9 cellular contexts compared by ENCODE assay signal in genomic region chrX:11664211-11664888, GRCh38. TPM values are rescaled to one million over a fixed set of nuclear protein-coding genes. Genes with fewer than 3 reads are reported as not detected.
DNase-seq lines count a peak whose midpoint lies in the region; ATAC-seq lines count a peak whose summit lies in the region.
"Had no signal": no experiment of that assay in that cellular context is flagged by ENCODE, and none has a peak within 500 bp of the region (broad histone marks: within the 10 kb centered on the region; RNA-seq: fewer than 3 reads in every experiment).

No MANE protein-coding gene starts in this region.

- no peak overlapping the region for H3K27ac Mint-ChIP-seq in activated naive CD4-positive, alpha-beta T cell treated with anti-CD3 and anti-CD28 coated beads for 36 hours

- peaks cover 56% of the 10 kb centered on the region for H3K27me3 Mint-ChIP-seq in activated naive CD4-positive, alpha-beta T cell treated with anti-CD3 and anti-CD28 coated beads for 36 hours (ENCODE audit: low read depth)

- H3K9me3 ChIP-seq in mesenchymal stem cell (ENCODE audit: control insufficient read depth, low read length), result no peaks in the 10 kb centered on the region

- H3K23ac ChIP-seq in mesenchymal stem cell (ENCODE audit: low read length in 2 of 2), result peak overlapping the region in 1 of 2 experiments; percentile 72

- peaks cover 5% of the 10 kb centered on the region for H3K4me1 ChIP-seq in mesenchymal stem cell (ENCODE audit: control insufficient read depth, insufficient read depth, low read depth, low read length)

- H3K4me3 ChIP-seq in mesenchymal stem cell (ENCODE audit: insufficient read depth in 1 of 2, low read depth in 1 of 2, low read length in 2 of 2), result peak overlapping the region; percentile 66 to 81

- ATAC-seq in GM19395 (IDR thresholded peaks at IDR 0.05; ENCODE audit: unreplicated experiment) (no peak), GM21367 (IDR thresholded peaks at IDR 0.05; ENCODE audit: unreplicated experiment) (no peak)

- H3K27ac ChIP-seq in mesenchymal stem cell (ENCODE audit: low read length, poor library complexity, severe bottlenecking), result no peak overlapping the region

- no peaks in the 10 kb centered on the region for H3K4me1 Mint-ChIP-seq in activated naive CD4-positive, alpha-beta T cell treated with anti-CD3 and anti-CD28 coated beads for 36 hours (ENCODE audit: low read depth)

- H2BK12ac ChIP-seq in mesenchymal stem cell (ENCODE audit: low read length in 2 of 2), result no peak overlapping the region

- H4K8ac ChIP-seq in mesenchymal stem cell (ENCODE audit: low read length), result no peak overlapping the region

- H2BK5ac ChIP-seq in mesenchymal stem cell (ENCODE audit: low read depth, low read length, poor library complexity, severe bottlenecking), result no peak overlapping the region

- peak overlapping the region; percentile 39 for H3K4me3 Mint-ChIP-seq in activated naive CD4-positive, alpha-beta T cell treated with anti-CD3 and anti-CD28 coated beads for 36 hours

- no peak for DNase-seq in activated naive CD4-positive, alpha-beta T cell treated with anti-CD3 and anti-CD28 coated beads for 36 hours
- no peak for DNase-seq in activated naive CD4-positive, alpha-beta T cell treated with anti-CD3 and anti-CD28 coated beads, Interleukin-2, amount 50 U/mL, for 16 hours
- peak; percentile 47 for DNase-seq in ecto neural progenitor cell (ENCODE audit: low spot score)
- DNase-seq in mesenchymal stem cell, result peak; percentile 43
- DNase-seq in ureter (ENCODE audit: low spot score), result peak; percentile 41
- no peak for DNase-seq in mesenteric fat pad (ENCODE audit: low spot score)
- DNase-seq: NCI-H446 treated with DMSO at 0.1 percent for 48 hours had no signal

- no peaks in the 10 kb centered on the region for H3K9me3 Mint-ChIP-seq in activated naive CD4-positive, alpha-beta T cell treated with anti-CD3 and anti-CD28 coated beads for 36 hours

- no peak overlapping the region for H2BK15ac ChIP-seq in mesenchymal stem cell (ENCODE audit: low read depth, poor library complexity, severe bottlenecking)

- no peak overlapping the region for H4K91ac ChIP-seq in mesenchymal stem cell (ENCODE audit: low read length)

- intact Hi-C loops in activated naive CD4-positive, alpha-beta T cell treated with anti-CD3 and anti-CD28 coated beads for 36 hours (cut with micrococcal nuclease), result no loop called here

- H3K4ac ChIP-seq in mesenchymal stem cell (ENCODE audit: low read depth in 1 of 2, low read length in 2 of 2), result no peak overlapping the region

- peak overlapping the region; percentile 85 for H2AFZ ChIP-seq in mesenchymal stem cell (ENCODE audit: low read depth, low read length)

- H3K18ac ChIP-seq in mesenchymal stem cell (ENCODE audit: low read depth in 1 of 2, low read length in 2 of 2), result peak overlapping the region in 1 of 2 experiments; percentile 40

- no peak overlapping the region for H2AK5ac ChIP-seq in mesenchymal stem cell (ENCODE audit: low read length, severe bottlenecking)

- peak overlapping the region; percentile 94 for H3K4me2 ChIP-seq in mesenchymal stem cell (ENCODE audit: low read length, poor library complexity, severe bottlenecking)

- peaks cover 1% of the 10 kb centered on the region for H3K79me1 ChIP-seq in mesenchymal stem cell (replicated peaks; ENCODE audit: low read length, poor library complexity, severe bottlenecking)

- H3K9ac ChIP-seq in mesenchymal stem cell (ENCODE audit: low read length), result peak overlapping the region; percentile 40

- H3K36me3 ChIP-seq in mesenchymal stem cell (ENCODE audit: control insufficient read depth in 1 of 2, insufficient read depth in 2 of 2, low read depth in 1 of 2, low read length in 2 of 2), result no peaks in the 10 kb centered on the region

- CTCF ChIA-PET in activated naive CD4-positive, alpha-beta T cell treated with anti-CD3 and anti-CD28 coated beads for 36 hours (lab: Charles Lee), result no interaction called here

- no peak overlapping the region for H2BK120ac ChIP-seq in mesenchymal stem cell (ENCODE audit: low read depth, low read length)

- H3K14ac ChIP-seq in mesenchymal stem cell (ENCODE audit: low read length in 2 of 2), result no peak overlapping the region

- no peaks in the 10 kb centered on the region for H3K27me3 ChIP-seq in mesenchymal stem cell (ENCODE audit: control insufficient read depth in 1 of 2, insufficient read depth in 1 of 2, low read length in 2 of 2)

- H3K36me3 Mint-ChIP-seq in activated naive CD4-positive, alpha-beta T cell treated with anti-CD3 and anti-CD28 coated beads for 36 hours (ENCODE audit: low read depth), result no peaks in the 10 kb centered on the region

- WGBS in mesenchymal stem cell, result 2% methylated on average over 20 of the region's 55 CpGs

RNA-seq across cellular contexts. Expression of gene ARHGAP6, which starts 1.4 kb away (rescaled TPM):
- total RNA-seq in activated naive CD4-positive, alpha-beta T cell treated with anti-CD3 and anti-CD28 coated beads for 36 hours, result not detected
- 13.8 TPM for polyA plus RNA-seq in mesenchymal stem cell (2013, experiment 1 of 2)
- polyA plus RNA-seq in mesenchymal stem cell (2013, experiment 2 of 2), result 13.6 TPM
- total RNA-seq in ureter, result 29.6 TPM
- total RNA-seq in mesenteric fat pad, result 9.5 TPM

Comparison
In these comparisons a context has a peak if more than half of its experiments do, and no peak if none do; other contexts are left out.
1. DNase-seq: peak in ecto neural progenitor cell (single experiment), mesenchymal stem cell (single experiment) and ureter (single experiment); none in activated naive CD4-positive, alpha-beta T cell treated with anti-CD3 and anti-CD28 coated beads for 36 hours (single experiment), activated naive CD4-positive, alpha-beta T cell treated with anti-CD3 and anti-CD28 coated beads, Interleukin-2, amount 50 U/mL, for 16 hours (single experiment) and mesenteric fat pad (single experiment).
2. RNA of gene ARHGAP6, which starts 1.4 kb away (total RNA-seq): 29.6 TPM in ureter (single experiment) and 9.5 TPM in mesenteric fat pad (single experiment); not detected in activated naive CD4-positive, alpha-beta T cell treated with anti-CD3 and anti-CD28 coated beads for 36 hours; every median in the first group is over 10 times any median in the second.